In the genomic region with DNA sequence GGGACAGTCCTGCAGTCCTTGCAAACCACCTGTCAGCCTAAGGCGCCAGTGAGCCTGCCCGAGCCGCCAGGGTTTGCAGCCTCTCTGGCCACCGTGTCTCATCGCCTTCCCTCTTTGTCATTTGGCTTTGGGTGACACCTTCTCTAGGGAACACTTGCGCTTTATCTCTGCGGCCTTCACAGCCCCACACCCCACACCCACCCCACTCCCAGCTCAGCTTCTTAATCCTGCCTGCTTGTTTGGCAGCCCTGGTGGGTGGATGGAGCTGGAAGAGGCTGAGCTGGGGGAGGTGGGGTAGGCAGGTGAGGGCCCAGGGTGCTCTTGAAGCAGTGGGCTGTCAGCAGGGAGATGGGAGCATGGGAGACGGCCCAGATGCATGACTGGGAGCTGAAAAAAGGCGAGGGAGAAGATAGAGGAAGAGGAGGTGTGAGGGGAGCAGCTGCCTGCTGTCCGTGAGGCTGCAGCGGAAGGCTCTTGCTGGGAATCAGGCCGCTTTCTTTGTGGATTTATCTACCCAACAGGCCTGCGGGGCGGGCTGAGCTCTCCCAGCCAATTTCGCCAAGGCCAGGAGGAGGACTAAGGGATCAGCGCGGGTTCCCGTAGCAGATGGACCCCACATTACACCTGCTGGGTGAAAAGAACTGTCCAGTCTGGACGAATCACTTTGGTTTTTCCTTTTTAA, we compare ENCODE assay signal across 19 cellular contexts.
DNase-seq lines count a peak whose midpoint lies in the region; ATAC-seq and TF ChIP-seq lines count a peak whose summit lies in the region.
"Had no signal": no experiment of that assay in that cellular context is flagged by ENCODE, and none has a peak within 500 bp of the region (broad histone marks: within the 10 kb centered on the region; RNA-seq: fewer than 3 reads in every experiment).

No MANE protein-coding gene starts in this region.

- no peak overlapping the region for H3K9ac ChIP-seq in neuronal stem cell (ENCODE audit: low read depth, low read length, poor library complexity)

- H3K18ac ChIP-seq in neuronal stem cell (ENCODE audit: low read length) = peak overlapping the region; percentile 85

- H3K4me3 ChIP-seq in neuronal stem cell (ENCODE audit: low read length in 2 of 2) = no peak overlapping the region
- H3K4me3 ChIP-seq in upper lobe of right lung = no peak overlapping the region
- H3K4me3 ChIP-seq: prostate gland, transverse colon had no signal

- H2BK12ac ChIP-seq in neuronal stem cell (ENCODE audit: low read length) = peak overlapping the region; percentile 58

- no peaks in the 10 kb centered on the region for H3K36me3 ChIP-seq in neuronal stem cell (replicated peaks in 1 of 2; ENCODE audit: control insufficient read depth in 2 of 2, insufficient read depth in 2 of 2, low read length in 2 of 2)
- H3K36me3 ChIP-seq in upper lobe of right lung = no peaks in the 10 kb centered on the region
- H3K36me3 ChIP-seq: prostate gland, transverse colon had no signal

- H3K27ac ChIP-seq in neuronal stem cell (replicated peaks; ENCODE audit: low read length) = no peak overlapping the region
- peak overlapping the region; percentile 34 for H3K27ac ChIP-seq in upper lobe of right lung
- H3K27ac ChIP-seq: prostate gland, transverse colon had no signal

- no peak overlapping the region for H4K91ac ChIP-seq in neuronal stem cell (ENCODE audit: low read depth, low read length, poor library complexity)

- no peak overlapping the region for H2BK5ac ChIP-seq in neuronal stem cell (ENCODE audit: low read length)

- H4K8ac ChIP-seq in neuronal stem cell (ENCODE audit: low read depth, low read length) = no peak overlapping the region

- H2BK15ac ChIP-seq in neuronal stem cell (ENCODE audit: low read length) = no peak overlapping the region

- ATAC-seq in Right ventricle myocardium inferior (peak; percentile 27), left ventricle myocardium superior (peak; percentile 51), upper lobe of right lung (no peak), GM19452 (IDR thresholded peaks at IDR 0.05; ENCODE audit: unreplicated experiment) (no peak), GM21619 (IDR thresholded peaks at IDR 0.05; ENCODE audit: unreplicated experiment) (no peak), HG02571 (IDR thresholded peaks at IDR 0.05; ENCODE audit: unreplicated experiment) (no peak)
- ATAC-seq: activated naive CD4-positive, alpha-beta T cell treated with anti-CD3 and anti-CD28 coated beads, Interleukin-2, amount 50 U/mL, for 72 hours; stimulated activated naive CD8-positive, alpha-beta T cell treated with anti-CD3 and anti-CD28 coated beads, Interleukin-15, Interleukin-2, amounts not matched to agents 100 U/mL and 50 U/mL, for 24 hours had no signal

- no peak overlapping the region for H3K4me2 ChIP-seq in neuronal stem cell (ENCODE audit: insufficient read depth, low read length, poor library complexity, severe bottlenecking)

- no peak overlapping the region for H2BK120ac ChIP-seq in neuronal stem cell (ENCODE audit: low read depth, low read length)

- no peak overlapping the region for H3K4ac ChIP-seq in neuronal stem cell (ENCODE audit: low read length)

- no peaks in the 10 kb centered on the region for H3K9me3 ChIP-seq in neuronal stem cell (replicated peaks in 1 of 2; ENCODE audit: control insufficient read depth in 2 of 2, insufficient read depth in 1 of 2, low read depth in 1 of 2, low read length in 2 of 2)
- no peaks in the 10 kb centered on the region for H3K9me3 ChIP-seq in upper lobe of right lung
- H3K9me3 ChIP-seq: prostate gland, transverse colon had no signal

- intact Hi-C loops in Right ventricle myocardium inferior (cut with DNase I) (no loop called here), cardiac septum (cut with DNase I) (no loop called here), left ventricle myocardium superior (cut with micrococcal nuclease) (no loop called here), upper lobe of right lung (cut with DNase I) (no loop called here)

- H3K23ac ChIP-seq in neuronal stem cell (ENCODE audit: low read depth, low read length, poor library complexity) = peak overlapping the region; percentile 80

- DNase-seq in Right ventricle myocardium inferior (ENCODE audit: missing footprints) (no peak), cardiac septum (ENCODE audit: low spot score) (no peak), left ventricle myocardium superior (no peak), neuronal stem cell (ENCODE audit: low spot score) (no peak), upper lobe of right lung (no peak)
- DNase-seq: 8988T; activated CD4-positive, alpha-beta T cell treated with anti-CD3 and anti-CD28 coated beads, Interleukin-2, amount 10 ng/mL, durations not matched to agents 24 days and 14 days; DMS79; effector CD8-positive, alpha-beta T cell; NCI-H2081 treated with DMSO at 0.1 percent for 48 hours; NCI-H524; stimulated activated CD4-positive, alpha-beta T cell treated with anti-CD3 and anti-CD28 coated beads, Interleukin-4, amount 100 ng/mL, for 24 hours; stimulated activated naive CD8-positive, alpha-beta T cell treated with anti-CD3 and anti-CD28 coated beads, Interleukin-15, Interleukin-2, amounts not matched to agents 100 U/mL and 50 U/mL, for 24 hours; transverse colon had no signal

- H3K4me1 ChIP-seq in neuronal stem cell (ENCODE audit: control insufficient read depth in 2 of 2, insufficient read depth in 1 of 2, low read depth in 1 of 2, low read length in 2 of 2) (peaks cover 0 to 3% of the 10 kb centered on the region in 2 donors), upper lobe of right lung (peaks cover 4% of the 10 kb centered on the region)
- H3K4me1 ChIP-seq: prostate gland, transverse colon had no signal

- H3K27me3 ChIP-seq in neuronal stem cell (ENCODE audit: control insufficient read depth in 3 of 3, insufficient read depth in 3 of 3, low read depth in 1 of 3, low read length in 3 of 3) (peaks cover 0 to 37% (median 0%) of the 10 kb centered on the region in 3 experiments), upper lobe of right lung (no peaks in the 10 kb centered on the region)
- H3K27me3 ChIP-seq: transverse colon had no signal

- H2AK5ac ChIP-seq in neuronal stem cell (ENCODE audit: low read depth, low read length) = peak overlapping the region; percentile 56

- H3K14ac ChIP-seq in neuronal stem cell (ENCODE audit: low read length) = peak overlapping the region; percentile 38

- no peak for TF ChIP-seq CTCF in upper lobe of right lung (IDR thresholded peaks at IDR 0.05)

- H2AFZ ChIP-seq in neuronal stem cell (ENCODE audit: low read length) = no peak overlapping the region

- H3K79me1 ChIP-seq in neuronal stem cell (ENCODE audit: low read depth, low read length) = no peaks in the 10 kb centered on the region

- no CpG with 5 or more reads among the region's 19 CpGs for whole genome bisulfite sequencing in neuronal stem cell (ENCODE audit: extremely low coverage in 2 of 2, insufficient read length in 2 of 2, insufficient replicate concordance in 1 of 2), 2 donors

Comparison
In these comparisons a context has a peak if more than half of its experiments do, and no peak if none do; other contexts are left out.
1. ATAC-seq: peak in Right ventricle myocardium inferior (single experiment) and left ventricle myocardium superior (single experiment); none in upper lobe of right lung (single experiment), GM19452 (single experiment), GM21619 (single experiment) and HG02571 (single experiment).